In the genomic region with DNA sequence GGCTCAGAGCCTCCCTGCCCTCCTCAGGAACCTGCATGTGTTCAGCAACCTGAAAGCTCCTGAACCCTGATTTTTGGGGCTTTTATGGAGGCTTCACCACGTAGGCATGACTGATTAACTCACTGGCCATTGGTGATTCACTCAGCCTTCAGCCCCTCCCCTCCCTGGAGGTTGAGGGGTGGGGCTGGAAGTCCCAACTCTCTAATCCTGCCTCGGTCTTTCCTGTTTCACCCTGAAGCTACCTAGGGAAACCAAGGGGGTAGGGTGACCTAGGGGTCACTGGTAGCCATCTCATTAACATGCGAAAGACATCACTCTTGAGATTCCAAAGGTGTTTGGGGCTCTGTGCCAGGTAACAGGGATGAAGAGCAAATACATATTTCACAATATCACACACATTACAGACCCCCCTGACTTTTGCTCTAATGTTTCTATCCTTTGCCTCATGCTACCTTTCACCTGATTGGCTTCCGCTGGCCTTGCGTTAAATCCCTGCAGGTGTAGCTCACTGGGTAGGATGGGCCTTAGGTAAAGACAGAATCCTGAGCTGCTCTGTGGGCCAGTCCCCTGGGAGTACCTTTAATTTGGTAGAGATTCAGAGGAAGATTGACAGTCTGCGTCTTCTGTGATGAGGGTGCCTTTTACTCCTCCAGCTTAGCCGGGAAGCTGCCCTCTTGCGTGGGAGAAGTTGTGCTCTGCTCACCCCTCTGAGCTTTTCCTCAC, we compare ENCODE assay signal across 19 cellular contexts.
"Had no signal": no experiment of that assay in that cellular context is flagged by ENCODE, and none has a peak within 500 bp of the region (broad histone marks: within the 10 kb centered on the region; RNA-seq: fewer than 3 reads in every experiment).

No MANE protein-coding gene starts in this region.

- H3K4me1 ChIP-seq: body of pancreas, colonic mucosa, foreskin keratinocyte, pancreas, right lobe of liver, stomach had no signal

- H3K36me3 Mint-ChIP-seq: activated naive CD8-positive, alpha-beta T cell treated with anti-CD3 and anti-CD28 coated beads for 36 hours had no signal

- H3K4me2 ChIP-seq: hepatocyte, smooth muscle cell had no signal

- H3K27ac ChIP-seq: body of pancreas, colonic mucosa, foreskin keratinocyte, hepatocyte, pancreas, right lobe of liver, stomach had no signal

- H3K27ac Mint-ChIP-seq: activated naive CD8-positive, alpha-beta T cell treated with anti-CD3 and anti-CD28 coated beads for 36 hours; activated T-cell treated with anti-CD3 and anti-CD28 coated beads, Interleukin-2, amount 50 U/mL, for 72 hours; T-helper 1 cell treated with Interleukin-12 subunit alpha and Interleukin-12 subunit beta and Interleukin-4 antibody, amounts not matched to agents 30 μg/mL and 1 μg/mL, for 36 hours had no signal

- H3K9me3 ChIP-seq: body of pancreas, colonic mucosa, pancreas, right lobe of liver, stomach had no signal

- H3K36me3 ChIP-seq: colonic mucosa, pancreas, right lobe of liver, stomach had no signal

- H3K9me3 Mint-ChIP-seq: activated naive CD8-positive, alpha-beta T cell treated with anti-CD3 and anti-CD28 coated beads for 36 hours; activated T-cell treated with anti-CD3 and anti-CD28 coated beads, Interleukin-2, amount 50 U/mL, for 72 hours; neural crest cell; T-helper 1 cell treated with Interleukin-12 subunit alpha and Interleukin-12 subunit beta and Interleukin-4 antibody, amounts not matched to agents 30 μg/mL and 1 μg/mL, for 36 hours had no signal

- H3K4me3 Mint-ChIP-seq: activated naive CD8-positive, alpha-beta T cell treated with anti-CD3 and anti-CD28 coated beads for 36 hours; activated T-cell treated with anti-CD3 and anti-CD28 coated beads, Interleukin-2, amount 50 U/mL, for 72 hours; neural crest cell; T-helper 1 cell treated with Interleukin-12 subunit alpha and Interleukin-12 subunit beta and Interleukin-4 antibody, amounts not matched to agents 30 μg/mL and 1 μg/mL, for 36 hours had no signal

- DNase-seq: activated CD4-positive, alpha-beta T cell treated with anti-CD3 and anti-CD28 coated beads for 1 hour; activated gamma-delta T cell; activated naive CD8-positive, alpha-beta T cell treated with anti-CD3 and anti-CD28 coated beads for 36 hours; activated T-cell treated with anti-CD3 and anti-CD28 coated beads, Interleukin-2, amount 50 U/mL, for 72 hours; amniotic stem cell; body of pancreas; central memory CD4-positive, alpha-beta T cell; colonic mucosa; foreskin keratinocyte; kidney; pancreas; right lobe of liver; stimulated activated CD4-positive, alpha-beta T cell treated with anti-CD3 and anti-CD28 coated beads, Interleukin-4, amount 100 ng/mL, for 1 hour; stomach; trophoblast cell had no signal

- H3K79me2 ChIP-seq: hepatocyte had no signal

- H2AFZ ChIP-seq: hepatocyte had no signal

- H3K4me3 ChIP-seq: body of pancreas, colonic mucosa, hepatocyte, pancreas, right lobe of liver, smooth muscle cell, stomach had no signal

- H3K4me1 Mint-ChIP-seq: activated naive CD8-positive, alpha-beta T cell treated with anti-CD3 and anti-CD28 coated beads for 36 hours had no signal

- H3K27me3 ChIP-seq: body of pancreas, colonic mucosa, foreskin keratinocyte, hepatocyte, pancreas, right lobe of liver, stomach had no signal
